20 cellular contexts compared by ENCODE assay signal in genomic region chr9:22954964-22955363, GRCh38.
"Had no signal": no experiment of that assay in that cellular context is flagged by ENCODE, and none has a peak within 500 bp of the region (broad histone marks: within the 10 kb centered on the region; RNA-seq: fewer than 3 reads in every experiment).

No MANE protein-coding gene starts in this region.

- H3K4me1 ChIP-seq: colonic mucosa, foreskin keratinocyte, right atrium auricular region had no signal

- H3K4me3 ChIP-seq: colonic mucosa, lung, right atrium auricular region had no signal

- H3K9me3 ChIP-seq: colonic mucosa, neutrophil had no signal

- DNase-seq: colonic mucosa; dermis blood vessel endothelial cell; endodermal cell; erythroblast; foreskin keratinocyte; kidney; left cardiac atrium; left ventricle myocardium superior; mesenchymal stem cell; midbrain; naive B cell; nephron progenitor cell; posterior cingulate gyrus; small intestine; stimulated activated CD4-positive, alpha-beta T cell treated with anti-CD3 and anti-CD28 coated beads, Interleukin-12 subunit alpha, Interleukin-12 subunit beta, amount 100 ng/mL, for 4 hours; stimulated activated naive CD4-positive, alpha-beta T cell treated with Interleukin-2 at 50 U/mL for 16 hours; trophoblast cell had no signal

- H3K36me3 ChIP-seq: colonic mucosa, neutrophil, right atrium auricular region had no signal

- H3K27ac ChIP-seq: colonic mucosa, foreskin keratinocyte, neutrophil, right atrium auricular region had no signal

- H3K27me3 ChIP-seq: colonic mucosa, foreskin keratinocyte, neutrophil, right atrium auricular region had no signal
